Comparison of ENCODE assay signal across 8 cellular contexts in genomic region chr20:62925420-62926228, GRCh38. TPM values are rescaled to one million over a fixed set of nuclear protein-coding genes. Genes with fewer than 3 reads are reported as not detected.
DNase-seq lines count a peak whose midpoint lies in the region; ATAC-seq, FAIRE-seq and TF ChIP-seq lines count a peak whose summit lies in the region.

No MANE protein-coding gene starts in this region.

- FAIRE-seq in K562 (lab: Jason Lieb, UNC), result peak; percentile 56

- TF ChIP-seq CTCF in 22Rv1 (IDR thresholded peaks at IDR 0.05) (no peak), K562 (IDR thresholded peaks at IDR 0.05 in 2 of 3, conservative IDR thresholded peaks at IDR 0.05 in 1 of 3; ENCODE audit: insufficient read depth in 2 of 3, low read depth in 1 of 3, low read length in 3 of 3) (no peak)

- no peak for TF ChIP-seq RAD21 in K562 (CRISPR knock-in tag; conservative IDR thresholded peaks at IDR 0.05 in 1 of 2, IDR thresholded peaks at IDR 0.05 in 1 of 2)

- H3K4me2 ChIP-seq in K562 (ENCODE audit: insufficient read depth, low read length), result peak overlapping the region; percentile 97

- H3K27me3 ChIP-seq in SJCRH30, result no peaks in the 10 kb centered on the region
- no peaks in the 10 kb centered on the region for H3K27me3 ChIP-seq in K562 (ENCODE audit: control insufficient read depth in 2 of 2, insufficient read depth in 2 of 2, low read length in 2 of 2)

- CTCF ChIA-PET in K562 (lab: Yijun Ruan, JAX; ENCODE audit: low intra/inter-chr PET ratio), result no interaction called here

- peak overlapping the region; percentile 89 for H3K4me3 ChIP-seq in SJCRH30
- H3K4me3 ChIP-seq in K562, result peak overlapping the region; percentile 70

- H3K9me3 ChIP-seq in SJCRH30 (replicated peaks), result no peaks in the 10 kb centered on the region
- H3K9me3 ChIP-seq in K562 (replicated peaks; ENCODE audit: control insufficient read depth, insufficient read depth, low read depth, low read length), result no peaks in the 10 kb centered on the region

- DNase-seq in SJCRH30 (peak; percentile 72 to 78), K562 (ENCODE audit: extremely low read depth in 1 of 4, low spot score in 3 of 4) (peak in 2 of 4 experiments; percentile 41 to 61), inferior parietal cortex (ENCODE audit: extremely low spot score) (peak; percentile 35), DMS153 (lab: John Stamatoyannopoulos, UW) (no peak)
- peak; percentile 55 to 60 for DNase-seq in stimulated activated CD4-positive, alpha-beta T cell treated with anti-CD3 and anti-CD28 coated beads, Interleukin-2, amount 100 ng/mL, for 24 hours

- peaks cover 99% of the 10 kb centered on the region for H3K79me2 ChIP-seq in K562 (ENCODE audit: control insufficient read depth, insufficient read depth, low read length)

- peak overlapping the region; percentile 49; the same call in 1 of the 2 replicates for H2AFZ ChIP-seq in K562 (ENCODE audit: low read depth, low read length)

- ATAC-seq in GM18511 (IDR thresholded peaks at IDR 0.05; ENCODE audit: unreplicated experiment) (peak; percentile 23), HG03159 (IDR thresholded peaks at IDR 0.05; ENCODE audit: unreplicated experiment) (peak; percentile 14), K562 (peak; percentile 19)

- in situ Hi-C loops in K562 (cut with MboI), result no loop called here

- BruUV-seq in K562 (replicated peaks; lab: Mats Ljungman, UMichigan), result TSS peak; percentile 44

- no peak for TF ChIP-seq EP300 in K562 (IDR thresholded peaks at IDR 0.05; ENCODE audit: low read length)

- H3K9me1 ChIP-seq in K562 (ENCODE audit: control insufficient read depth, insufficient read depth, low read length), result peaks cover 7% of the 10 kb centered on the region

- H3K27ac ChIP-seq in 22Rv1 (peak overlapping the region; percentile 85), SJCRH30 (peak overlapping the region; percentile 76), K562 (ENCODE audit: extremely low read depth, low read depth, low read length) (peak overlapping the region; percentile 88)

- H4K20me1 ChIP-seq in K562 (replicated peaks; ENCODE audit: control insufficient read depth, insufficient read depth, low read length), result peaks cover 73% of the 10 kb centered on the region

- peak overlapping the region; percentile 90 to 95 for H3K9ac ChIP-seq in K562 (ENCODE audit: insufficient read depth in 1 of 2, low read depth in 2 of 2, low read length in 2 of 2)

- POLR2A ChIA-PET in K562 (lab: Yijun Ruan, JAX), result interaction anchor here (0.7 to 5.1 kb wide), 7 partner anchors 10 to 318 kb away, joined by 3 to 64 read pairs (median 4); partner anchors contain the start of gene GID8

- intact Hi-C loops in K562 (cut with micrococcal nuclease), result loop anchor here (1.0 kb wide), 1 partner anchor 12 kb away; no protein-coding TSS in a partner anchor

- H3K4me1 ChIP-seq in SJCRH30 (peaks cover 24% of the 10 kb centered on the region), K562 (replicated peaks in 1 of 2; ENCODE audit: control insufficient read depth in 2 of 2, insufficient read depth in 2 of 2, low read length in 2 of 2) (peaks cover 42 to 48% of the 10 kb centered on the region in 2 experiments; a peak in 4 of 5 replicates)

- WGBS in K562 (ENCODE audit: insufficient coverage, low coverage, missing lambda C conversion rate), result 2% methylated on average over 51 of the region's 63 CpGs

- H3K36me3 ChIP-seq in SJCRH30, result peaks cover 10% of the 10 kb centered on the region; the same call in 1 of the 2 replicates
- H3K36me3 ChIP-seq in K562 (ENCODE audit: control insufficient read depth, insufficient read depth, low read length), result peaks cover 32% of the 10 kb centered on the region; the same call in 2 of the 3 replicates

- TF ChIP-seq POLR2A in K562 (conservative IDR thresholded peaks at IDR 0.05), result no peak

TF ChIP-seq in K562, 482 proteins besides CTCF, POLR2A, EP300 and RAD21 (continues in another document):
- TF ChIP-seq NUFIP1 (IDR thresholded peaks at IDR 0.05; ENCODE audit: partially characterized antibody) (no peak), TOE1 (IDR thresholded peaks at IDR 0.05; ENCODE audit: borderline replicate concordance) (no peak), TOE1 (CRISPR knock-in tag; IDR thresholded peaks at IDR 0.05; ENCODE audit: borderline replicate concordance, low read depth) (no peak), ETV1 (tag; conservative IDR thresholded peaks at IDR 0.05; ENCODE audit: low read depth) (0 out of 2 replicates have a peak, but pooled peaks have one; percentile 32), ZFX (CRISPR knock-in tag; IDR thresholded peaks at IDR 0.05) (0 out of 2 replicates have a peak, but pooled peaks have one; percentile 68), ZNF282 (CRISPR knock-in tag; IDR thresholded peaks at IDR 0.05) (peak; percentile 62; the same call in 1 of the 2 replicates), FOXJ3 (CRISPR knock-in tag; IDR thresholded peaks at IDR 0.05) (no peak), PPARD (CRISPR knock-in tag; IDR thresholded peaks at IDR 0.05) (no peak), TFAP4 (CRISPR knock-in tag; IDR thresholded peaks at IDR 0.05; ENCODE audit: borderline replicate concordance) (0 out of 2 replicates have a peak, but pooled peaks have one; percentile 46)

RNA-seq across cellular contexts. Expression of gene DIDO1, which starts 0.7 kb away (rescaled TPM):
- total RNA-seq in SJCRH30 (2014; rRNA removed; shearing (Covaris generic)), result 98.5 and 108 TPM in 2 replicates
- total RNA-seq in K562 (2011; cell fraction: chromatin; rRNA removed; ENCODE audit: low replicate concordance), result 117 and 149 TPM in 2 replicates
- total RNA-seq in K562 (2011; cell fraction: nucleolus; rRNA removed), result 70.2 and 72.0 TPM in 2 replicates
- 82.5 and 92.1 TPM in 2 replicates for total RNA-seq in K562 (2011; cell fraction: nucleoplasm; rRNA removed)
- 31.2 and 36.7 TPM in 2 replicates for total RNA-seq in K562 (2014; rRNA removed)
- total RNA-seq in K562 (2014; rRNA removed; fragmentation: Illumina TruSeq; extraction: Trizol), result 22.2 and 23.4 TPM in 2 replicates
- total RNA-seq in K562 (2015; rRNA removed; fragmentation: Illumina TruSeq; extraction: Trizol), result 26.8 and 27.1 TPM in 2 replicates
- total RNA-seq in K562 (2021), result 38.2 and 43.6 TPM in 2 replicates
- 40.5 and 50.2 TPM in 2 replicates for polyA plus RNA-seq in K562 (2011; rRNA removed)
- polyA plus RNA-seq in K562 (2011; cell fraction: cytosol; rRNA removed), result 31.2 and 58.5 TPM in 2 replicates
- 256 and 286 TPM in 2 replicates for polyA plus RNA-seq in K562 (2011; cell fraction: nucleus; rRNA removed)
- 23.7 and 36.2 TPM in 2 replicates for polyA plus RNA-seq in K562 (2012)
- 37.4 and 37.9 TPM in 2 replicates for polyA plus RNA-seq in K562 (2014; fragmentation: Illumina TruSeq; extraction: Trizol)
- polyA plus RNA-seq in K562 (2014; fragmentation: Nextera tagmentation; extraction: Ambion mirVana), result 1 to 10 TPM; 4.4 to 4.8 TPM
- 44.3 and 46.8 TPM in 2 replicates for polyA plus RNA-seq in K562 (2014; rRNA removed)
- 32.2 and 34.2 TPM in 2 replicates for polyA minus RNA-seq in K562 (2011; rRNA and poly(A)+ RNA removed)
- 13.9 and 15.7 TPM in 2 replicates for polyA minus RNA-seq in K562 (2011; cell fraction: cytosol; rRNA and poly(A)+ RNA removed)
- 35.7 and 49.3 TPM in 2 replicates for polyA minus RNA-seq in K562 (2011; cell fraction: nucleus; rRNA and poly(A)+ RNA removed)

RNA-seq across cellular contexts. Expression of gene GID8, which starts 12.3 kb away (rescaled TPM):
- total RNA-seq in SJCRH30 (2014; rRNA removed; shearing (Covaris generic)), result 109 and 117 TPM in 2 replicates
- 26.6 and 28.0 TPM in 2 replicates for total RNA-seq in K562 (2011; cell fraction: chromatin; rRNA removed; ENCODE audit: low replicate concordance)
- 15.2 and 19.5 TPM in 2 replicates for total RNA-seq in K562 (2011; cell fraction: nucleolus; rRNA removed)
- total RNA-seq in K562 (2011; cell fraction: nucleoplasm; rRNA removed), result 23.8 and 32.1 TPM in 2 replicates
- total RNA-seq in K562 (2014; rRNA removed) (22.2 and 26.0 TPM in 2 replicates), K562 (2014; rRNA removed; fragmentation: Illumina TruSeq; extraction: Trizol) (21.8 and 23.4 TPM in 2 replicates), K562 (2015; rRNA removed; fragmentation: Illumina TruSeq; extraction: Trizol) (22.4 and 23.0 TPM in 2 replicates), K562 (2021) (29.0 and 31.6 TPM in 2 replicates)
- polyA plus RNA-seq in K562 (2011; rRNA removed) (24.6 and 26.3 TPM in 2 replicates), K562 (2014; fragmentation: Illumina TruSeq; extraction: Trizol) (22.2 TPM in 2 replicates), K562 (2014; fragmentation: Nextera tagmentation; extraction: Ambion mirVana) (10 to 100 TPM in 1 of 2 experiments, 1 to 10 TPM in 1; 7.5 to 12.9 TPM), K562 (2014; rRNA removed) (24.9 and 25.7 TPM in 2 replicates)
- polyA plus RNA-seq in K562 (2011; cell fraction: cytosol; rRNA removed), result 20.8 and 25.4 TPM in 2 replicates
- polyA plus RNA-seq in K562 (2011; cell fraction: nucleus; rRNA removed), result 19.8 and 21.7 TPM in 2 replicates
- polyA plus RNA-seq in K562 (2012), result 21.3 and 23.2 TPM in 2 replicates
- 31.4 and 32.6 TPM in 2 replicates for polyA minus RNA-seq in K562 (2011; rRNA and poly(A)+ RNA removed)
- polyA minus RNA-seq in K562 (2011; cell fraction: cytosol; rRNA and poly(A)+ RNA removed), result 15.6 and 17.0 TPM in 2 replicates
- 6.1 and 10.0 TPM in 2 replicates for polyA minus RNA-seq in K562 (2011; cell fraction: nucleus; rRNA and poly(A)+ RNA removed)

RNA-seq across cellular contexts. Expression of gene SLC17A9, which starts 26.9 kb away (rescaled TPM):
- total RNA-seq in SJCRH30 (2014; rRNA removed; shearing (Covaris generic)), result 1.1 and 2.1 TPM in 2 replicates
- total RNA-seq in K562 (2011; cell fraction: chromatin; rRNA removed; ENCODE audit: low replicate concordance), result not detected in 2 replicates
- 0.13 TPM in 1 of 2 replicates, not detected in the other for total RNA-seq in K562 (2011; cell fraction: nucleolus; rRNA removed)
- 0.15 TPM in 1 of 2 replicates, not detected in the other for total RNA-seq in K562 (2011; cell fraction: nucleoplasm; rRNA removed)
- total RNA-seq in K562 (2014; rRNA removed), result not detected in 2 replicates
- not detected in 2 replicates for total RNA-seq in K562 (2014; rRNA removed; fragmentation: Illumina TruSeq; extraction: Trizol)
- total RNA-seq in K562 (2015; rRNA removed; fragmentation: Illumina TruSeq; extraction: Trizol), result not detected in 2 replicates
- total RNA-seq in K562 (2021), result 0.27 and 0.31 TPM in 2 replicates
- polyA plus RNA-seq in K562 (2011; rRNA removed), result not detected in 2 replicates
- polyA plus RNA-seq in K562 (2011; cell fraction: cytosol; rRNA removed), result 0.03 TPM in 1 of 2 replicates, not detected in the other
- polyA plus RNA-seq in K562 (2011; cell fraction: nucleus; rRNA removed), result 0.06 and 0.10 TPM in 2 replicates
- polyA plus RNA-seq in K562 (2012), result 0.03 TPM in 1 of 2 replicates, not detected in the other
- not detected in 2 replicates for polyA plus RNA-seq in K562 (2014; fragmentation: Illumina TruSeq; extraction: Trizol)
- not detected for polyA plus RNA-seq in K562 (2014; fragmentation: Nextera tagmentation; extraction: Ambion mirVana)
- polyA plus RNA-seq in K562 (2014; rRNA removed), result 0.04 and 0.05 TPM in 2 replicates
- not detected in 2 replicates for polyA minus RNA-seq in K562 (2011; rRNA and poly(A)+ RNA removed)
- not detected in 2 replicates for polyA minus RNA-seq in K562 (2011; cell fraction: cytosol; rRNA and poly(A)+ RNA removed)
- polyA minus RNA-seq in K562 (2011; cell fraction: nucleus; rRNA and poly(A)+ RNA removed), result not detected in 2 replicates
